Comparison of ENCODE assay signal across 15 cellular contexts in the genomic region with DNA sequence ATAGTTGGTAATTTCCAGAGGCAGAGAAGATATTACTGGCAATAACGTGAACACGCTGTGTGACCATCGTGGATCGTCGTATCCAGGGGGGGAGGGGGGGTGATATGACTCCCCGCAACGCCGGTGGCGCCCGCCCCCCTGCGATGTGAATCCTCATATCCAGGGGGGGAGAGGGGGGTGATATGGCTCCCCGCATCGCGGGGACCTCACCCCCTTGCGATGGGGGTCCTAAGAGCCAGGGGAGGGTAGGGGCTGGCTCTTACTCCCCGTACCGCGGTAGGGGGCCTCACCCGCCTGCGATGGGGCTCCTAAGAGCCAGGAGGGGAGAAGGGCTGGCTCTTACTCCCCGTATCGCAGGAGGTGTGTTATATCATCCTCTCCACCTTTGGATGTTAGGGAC.
"Had no signal": no experiment of that assay in that cellular context is flagged by ENCODE, and none has a peak within 500 bp of the region (broad histone marks: within the 10 kb centered on the region; RNA-seq: fewer than 3 reads in every experiment).

No MANE protein-coding gene starts in this region.

- ATAC-seq: left colon, natural killer cell, psoas muscle, right cardiac atrium had no signal

- H3K36me3 Mint-ChIP-seq: natural killer cell had no signal

- H3K27ac Mint-ChIP-seq: activated B cell treated with CpG ODN at 0.5 μM for 24 hours; natural killer cell; T-helper 2 cell treated with Interferon-gamma antibody and Interleukin-4, amounts not matched to agents 5 μg/mL and 100 μg/mL, for 36 hours had no signal

- H3K4me3 Mint-ChIP-seq: activated B cell treated with CpG ODN at 0.5 μM for 24 hours; central memory CD8-positive, alpha-beta T cell; natural killer cell; T-helper 2 cell treated with Interferon-gamma antibody and Interleukin-4, amounts not matched to agents 5 μg/mL and 100 μg/mL, for 36 hours had no signal

- DNase-seq: activated B cell treated with CpG ODN at 0.5 μM for 24 hours; activated gamma-delta T cell; colonic mucosa; foreskin melanocyte; glutamatergic neuron; hypothalamus; islet precursor cell; left colon; natural killer cell; ovary; psoas muscle; right cardiac atrium; stimulated activated CD4-positive, alpha-beta T cell treated with anti-CD3 and anti-CD28 coated beads, Interleukin-4, amount 100 ng/mL, for 1 hour had no signal

- H3K9me3 Mint-ChIP-seq: activated B cell treated with CpG ODN at 0.5 μM for 24 hours; central memory CD8-positive, alpha-beta T cell; natural killer cell; T-helper 2 cell treated with Interferon-gamma antibody and Interleukin-4, amounts not matched to agents 5 μg/mL and 100 μg/mL, for 36 hours had no signal
